In genomic region chr16:85573696-85574641, GRCh38 we compare ENCODE assay signal across 8 cellular contexts. TPM values are rescaled to one million over a fixed set of nuclear protein-coding genes. Genes with fewer than 3 reads are reported as not detected.
DNase-seq lines count a peak whose midpoint lies in the region; ATAC-seq and TF ChIP-seq lines count a peak whose summit lies in the region.

No MANE protein-coding gene starts in this region.

- 0 out of 2 replicates have a peak overlapping the region, but pooled peaks have one; percentile 20 for H2AK5ac ChIP-seq in IMR-90 (ENCODE audit: low read depth, low read length)

- ATAC-seq in IMR-90 (ENCODE audit: low read depth) (peak; percentile 56), body of pancreas (peak; percentile 23), GM19463 (IDR thresholded peaks at IDR 0.05; ENCODE audit: unreplicated experiment) (no peak), GM21786 (IDR thresholded peaks at IDR 0.05; ENCODE audit: unreplicated experiment) (no peak), GM21737 (IDR thresholded peaks at IDR 0.05; ENCODE audit: unreplicated experiment) (no peak)

- H3K4ac ChIP-seq in IMR-90 (ENCODE audit: low read depth, low read length), result no peak overlapping the region; the same call in 1 of the 2 replicates

- no peak overlapping the region for H3K18ac ChIP-seq in IMR-90 (ENCODE audit: low read depth, low read length)

- no peak overlapping the region for H4K5ac ChIP-seq in IMR-90 (ENCODE audit: low read depth, low read length)

- in situ Hi-C loops in IMR-90 (cut with MboI; ENCODE audit: low sequenced_read_pairs), result no loop called here

- WGBS in IMR-90 (ENCODE audit: extremely low coverage in 2 of 2, insufficient read length in 1 of 2), 2 experiments, result 37% methylated on average over 15 of the region's 37 CpGs; no CpG with 5 or more reads in 1 of the 2 experiments
- 42 to 55% methylated on average over 11 to 37 of the region's 37 CpGs for WGBS in body of pancreas, 2 donors

- no peak overlapping the region for H3K56ac ChIP-seq in IMR-90 (ENCODE audit: extremely low read depth, insufficient read depth, low read length)

- peak; percentile 78 for DNase-seq in IMR-90
- peak; percentile 37 to 63 (median 52) for DNase-seq in body of pancreas
- DNase-seq in iris pigment epithelial cell (ENCODE audit: low read depth), result peak; percentile 38
- no peak for DNase-seq in T-helper 9 cell

- H3K9ac ChIP-seq in IMR-90 (ENCODE audit: low read depth, low read length) (no peak overlapping the region), skeletal muscle tissue (ENCODE audit: low read depth in 1 of 3, low read length in 3 of 3) (peak overlapping the region; percentile 41 to 54 (median 43))

- H4K20me1 ChIP-seq in IMR-90 (ENCODE audit: insufficient read depth, low read length), result peaks cover 90% of the 10 kb centered on the region

- H3K36me3 ChIP-seq in IMR-90 (ENCODE audit: control insufficient read depth, insufficient read depth, low read length) (peaks cover 4% of the 10 kb centered on the region; the same call in 1 of the 2 replicates), body of pancreas (replicated peaks in 1 of 2; ENCODE audit: insufficient read depth in 1 of 2, low read depth in 2 of 2) (no peaks in the 10 kb centered on the region), skeletal muscle tissue (ENCODE audit: control insufficient read depth in 3 of 3, insufficient read depth in 3 of 3, low read length in 3 of 3) (no peaks in the 10 kb centered on the region)

- no peak overlapping the region for H3K4me3 ChIP-seq in IMR-90 (ENCODE audit: insufficient read depth, low read depth, low read length)
- no peak overlapping the region for H3K4me3 ChIP-seq in body of pancreas
- peak overlapping the region in 2 of 3 donors; percentile 13 to 23 for H3K4me3 ChIP-seq in skeletal muscle tissue (ENCODE audit: low read length in 3 of 3)

- H3K9me3 ChIP-seq in IMR-90 (ENCODE audit: control insufficient read depth, insufficient read depth, low read length), result peaks cover 2% of the 10 kb centered on the region; the same call in 1 of the 2 replicates
- H3K9me3 ChIP-seq in body of pancreas, result no peaks in the 10 kb centered on the region
- H3K9me3 ChIP-seq in skeletal muscle tissue (ENCODE audit: control insufficient read depth in 3 of 3, low read length in 3 of 3), result peaks cover 0 to 1% (median 0%) of the 10 kb centered on the region in 3 donors

- H3K14ac ChIP-seq in IMR-90 (replicated peaks; ENCODE audit: low read depth, low read length), result 0 out of 2 replicates have a peak overlapping the region, but pooled peaks have one; percentile 54

- intact Hi-C loops in IMR-90 (cut with micrococcal nuclease) (no loop called here), body of pancreas (cut with DNase I) (no loop called here)

- H3K23ac ChIP-seq in IMR-90 (ENCODE audit: low read depth, low read length), result peak overlapping the region; percentile 41; the same call in 1 of the 2 replicates

- POLR2A ChIA-PET in IMR-90 (lab: Charles Lee; ENCODE audit: unreplicated experiment), result interaction anchor here (1.0 kb wide), 1 partner anchor 16 kb away, joined by 3 read pairs; no protein-coding TSS in a partner anchor

- no TSS peak for BruUV-seq in IMR-90 (replicated peaks; lab: Mats Ljungman, UMichigan)

- H4K8ac ChIP-seq in IMR-90 (ENCODE audit: low read depth in 2 of 2, low read length in 2 of 2), result peak overlapping the region; percentile 34 to 57; a peak in 2 of 4 replicates

- peaks cover 44 to 95% of the 10 kb centered on the region in 2 experiments for H3K79me1 ChIP-seq in IMR-90 (ENCODE audit: low read depth in 1 of 2, low read length in 2 of 2)

- no peak overlapping the region for H2BK20ac ChIP-seq in IMR-90 (ENCODE audit: low read depth, low read length)

- dilution Hi-C loops in IMR-90 (cut with HindIII; ENCODE audit: low sequenced_read_pairs, unreplicated experiment), result no loop called here

- no peak overlapping the region; the same call in 1 of the 2 replicates for H3K4me2 ChIP-seq in IMR-90 (ENCODE audit: low read depth, low read length)

- H4K91ac ChIP-seq in IMR-90 (ENCODE audit: insufficient read depth, low read depth, low read length), result 0 out of 2 replicates have a peak overlapping the region, but pooled peaks have one; percentile 12

- H2AFZ ChIP-seq in IMR-90 (replicated peaks; ENCODE audit: low read length, poor library complexity), result peak overlapping the region; percentile 39

- peak overlapping the region; percentile 87 for H2AK9ac ChIP-seq in IMR-90 (replicated peaks; ENCODE audit: low read depth, low read length, poor library complexity)

- H3K9me1 ChIP-seq in IMR-90 (ENCODE audit: insufficient read depth, low read length), result peaks cover 24% of the 10 kb centered on the region

- H3K4me1 ChIP-seq in IMR-90 (ENCODE audit: control insufficient read depth, insufficient read depth, low read length) (peaks cover 20% of the 10 kb centered on the region), body of pancreas (peaks cover 78% of the 10 kb centered on the region), skeletal muscle tissue (ENCODE audit: control insufficient read depth in 3 of 3, insufficient read depth in 3 of 3, low read length in 3 of 3) (peaks cover 54 to 73% (median 58%) of the 10 kb centered on the region in 3 donors)

- TF ChIP-seq CTCF in IMR-90 (conservative IDR thresholded peaks at IDR 0.05; ENCODE audit: low read depth, low read length) (no peak), body of pancreas (IDR thresholded peaks at IDR 0.05) (no peak)

- no peaks in the 10 kb centered on the region for H3K27me3 ChIP-seq in IMR-90 (ENCODE audit: control insufficient read depth, insufficient read depth, low read length)
- H3K27me3 ChIP-seq in body of pancreas, result no peaks in the 10 kb centered on the region
- H3K27me3 ChIP-seq in skeletal muscle tissue (ENCODE audit: control insufficient read depth in 3 of 3, insufficient read depth in 3 of 3, low read length in 3 of 3), result no peaks in the 10 kb centered on the region

- no peak overlapping the region for H2BK120ac ChIP-seq in IMR-90 (ENCODE audit: low read depth, low read length)

- 0 out of 2 replicates have a peak, but pooled peaks have one; percentile 6 for TF ChIP-seq RAD21 in IMR-90 (IDR thresholded peaks at IDR 0.05; ENCODE audit: low read length)

- CTCF ChIA-PET in IMR-90 (lab: Yijun Ruan, JAX), result interaction anchor here (1.2 to 1.7 kb wide), 2 partner anchors 11 to 20 kb away, joined by 4 to 7 read pairs; no protein-coding TSS in a partner anchor

- H3K27ac ChIP-seq in IMR-90 (ENCODE audit: insufficient read depth, low read length) (no peak overlapping the region), body of pancreas (peak overlapping the region; percentile 23 to 57 (median 50)), skeletal muscle tissue (ENCODE audit: low read depth, low read length) (peak overlapping the region; percentile 71)

- no peak overlapping the region for H2BK5ac ChIP-seq in IMR-90 (ENCODE audit: low read depth, low read length, poor library complexity, severe bottlenecking)

- H2BK15ac ChIP-seq in IMR-90 (ENCODE audit: low read depth, low read length), result no peak overlapping the region

- TF ChIP-seq POLR2A in IMR-90 (IDR thresholded peaks at IDR 0.05; ENCODE audit: low read depth, low read length) (no peak), body of pancreas (IDR thresholded peaks at IDR 0.05) (no peak)

TF ChIP-seq in IMR-90, 13 proteins besides CTCF, POLR2A, EP300 and RAD21:
- TF ChIP-seq RCOR1 (IDR thresholded peaks at IDR 0.05; ENCODE audit: insufficient replicate concordance, low read length) (no peak), MAZ (IDR thresholded peaks at IDR 0.05; ENCODE audit: borderline replicate concordance, low read depth, low read length) (peak; percentile 59; the same call in 1 of the 2 replicates)

RNA-seq across cellular contexts. Expression of gene GSE1, which starts 39.2 kb away (rescaled TPM):
- total RNA-seq in IMR-90 (2012; rRNA removed), result 9.4 and 14.9 TPM in 2 replicates
- polyA plus RNA-seq in IMR-90 (2012; rRNA removed), result 25.5 and 30.8 TPM in 2 replicates
- 17.0 and 25.6 TPM in 2 replicates for polyA plus RNA-seq in IMR-90 (2012; cell fraction: cytosol; rRNA removed)
- polyA plus RNA-seq in IMR-90 (2012; cell fraction: nucleus; rRNA removed; ENCODE audit: low replicate concordance), result 79.5 and 93.9 TPM in 2 replicates
- 100 to 1,000 TPM in 1 of 2 donors, 10 to 100 TPM in 1; 76.5 to 221 TPM for total RNA-seq in body of pancreas
- total RNA-seq in skeletal muscle tissue, result 27.7 TPM

Comparison
In these comparisons a context has a peak if more than half of its experiments do, and no peak if none do; other contexts are left out.
1. ATAC-seq: peak in IMR-90 (single experiment) and body of pancreas (single experiment); none in GM19463 (single experiment), GM21786 (single experiment) and GM21737 (single experiment).
2. H3K4me3 ChIP-seq: peak in skeletal muscle tissue (2 of 3); none in IMR-90 (single experiment) and body of pancreas (0 of 2).